8 cellular contexts compared by ENCODE assay signal in the genomic region with DNA sequence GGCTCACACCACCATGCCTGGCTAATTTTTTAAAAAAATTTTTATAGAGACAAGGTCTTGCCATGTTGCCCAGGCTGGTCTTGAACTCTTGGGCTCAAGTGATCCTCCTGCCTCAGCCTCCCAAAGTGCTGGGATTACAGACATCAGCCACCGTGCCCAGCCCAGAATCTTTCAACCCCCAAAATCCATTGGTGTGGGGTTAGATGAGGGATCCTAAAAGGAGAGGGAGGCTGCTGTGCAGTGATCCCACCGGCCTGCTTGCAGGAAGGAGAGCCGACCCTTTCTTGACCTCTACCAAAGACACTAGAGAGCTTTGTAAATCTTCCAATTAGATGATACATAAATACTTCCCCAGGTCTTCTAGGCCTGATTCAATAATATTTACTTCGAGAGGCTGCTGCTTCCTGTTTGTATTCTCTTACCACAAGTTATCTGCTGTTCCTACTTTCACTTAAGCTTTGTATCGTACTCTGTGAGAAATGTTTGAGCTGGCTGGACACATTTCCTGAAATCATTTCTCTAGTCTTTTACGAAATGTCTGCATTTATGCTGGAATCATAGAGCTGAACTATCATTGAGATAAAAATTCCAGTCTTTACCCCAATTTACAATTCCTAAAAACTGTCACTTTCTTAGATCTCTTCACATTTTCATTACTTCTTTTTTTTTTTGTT. TPM values are rescaled to one million over a fixed set of nuclear protein-coding genes. Genes with fewer than 3 reads are reported as not detected.
DNase-seq lines count a peak whose midpoint lies in the region; ATAC-seq and TF ChIP-seq lines count a peak whose summit lies in the region.

No MANE protein-coding gene starts in this region.

- no peak overlapping the region for H4K8ac ChIP-seq in H9 (replicated peaks; ENCODE audit: insufficient read length, low read depth, low read length)

- peak overlapping the region; percentile 84 for H3K4me2 ChIP-seq in fibroblast of lung (ENCODE audit: extremely low read depth, insufficient read depth, low read length)
- H3K4me2 ChIP-seq in skeletal muscle satellite cell (ENCODE audit: low read length), result peak overlapping the region; percentile 0
- H3K4me2 ChIP-seq in H9 (ENCODE audit: insufficient read depth, insufficient read length, low read length), result no peak overlapping the region
- no peak overlapping the region for H3K4me2 ChIP-seq in GM23338

- H3K4me1 ChIP-seq in RWPE2 (ENCODE audit: insufficient read depth, poor library complexity, severe bottlenecking), result peaks cover 12% of the 10 kb centered on the region
- no peaks in the 10 kb centered on the region for H3K4me1 ChIP-seq in fibroblast of lung (ENCODE audit: control insufficient read depth, extremely low read depth, insufficient read depth, low read length)
- H3K4me1 ChIP-seq in skeletal muscle satellite cell (ENCODE audit: control insufficient read depth, insufficient read depth, low read length), result peaks cover 11% of the 10 kb centered on the region
- H3K4me1 ChIP-seq in H9 (ENCODE audit: insufficient read depth, low read length), result no peaks in the 10 kb centered on the region
- no peaks in the 10 kb centered on the region for H3K4me1 ChIP-seq in GM23338 (ENCODE audit: insufficient read depth)

- H3K27ac Mint-ChIP-seq in H9 (no peak overlapping the region), GM23338 (no peak overlapping the region)

- no peak overlapping the region for H2AK5ac ChIP-seq in H9 (ENCODE audit: insufficient read length, low read length)

- TF ChIP-seq CTCF in RWPE2 (IDR thresholded peaks at IDR 0.05; ENCODE audit: poor library complexity, severe bottlenecking) (no peak), fibroblast of lung (conservative IDR thresholded peaks at IDR 0.05 in 1 of 2, IDR thresholded peaks at IDR 0.05 in 1 of 2; ENCODE audit: low read depth in 1 of 2, low read length in 2 of 2) (no peak), H9 (conservative IDR thresholded peaks at IDR 0.05) (no peak), GM23338 (conservative IDR thresholded peaks at IDR 0.05; ENCODE audit: low read depth in 2 of 2) (no peak)

- H2AFZ ChIP-seq in fibroblast of lung (ENCODE audit: low read length), result peak overlapping the region; percentile 75
- H2AFZ ChIP-seq in H9 (ENCODE audit: low read length), result no peak overlapping the region
- no peak overlapping the region for H2AFZ ChIP-seq in GM23338

- H3K4me1 Mint-ChIP-seq in H9, result peaks cover 8 to 10% of the 10 kb centered on the region in 2 experiments
- peaks cover 6% of the 10 kb centered on the region; the same call in 2 of the 3 replicates for H3K4me1 Mint-ChIP-seq in GM23338

- H3K23ac ChIP-seq in H9 (ENCODE audit: insufficient read length, low read depth, low read length), result no peak overlapping the region

- no peak overlapping the region for H3T11ph ChIP-seq in H9 (ENCODE audit: low read length)

- no peak overlapping the region for H4K91ac ChIP-seq in H9 (ENCODE audit: insufficient read length, low read depth, low read length)

- H2BK20ac ChIP-seq in H9 (ENCODE audit: low read depth, low read length, poor library complexity, severe bottlenecking), result no peak overlapping the region

- no peaks in the 10 kb centered on the region for H3K23me2 ChIP-seq in H9 (ENCODE audit: insufficient read length, low read depth, low read length, poor library complexity, severe bottlenecking)

- H4K20me1 ChIP-seq in fibroblast of lung (ENCODE audit: control insufficient read depth, extremely low read depth, insufficient read depth, low read length) (no peaks in the 10 kb centered on the region), H9 (ENCODE audit: control insufficient read depth, insufficient read depth, insufficient read length) (no peaks in the 10 kb centered on the region), GM23338 (replicated peaks; ENCODE audit: insufficient read depth) (no peaks in the 10 kb centered on the region; the same call in 1 of the 2 replicates)

- H3K27ac ChIP-seq in RWPE2 (ENCODE audit: poor library complexity, severe bottlenecking), result peak overlapping the region; percentile 30
- H3K27ac ChIP-seq in fibroblast of lung (ENCODE audit: insufficient read depth, low read length), result peak overlapping the region; percentile 61
- H3K27ac ChIP-seq in H9 (ENCODE audit: insufficient read length, low read depth, low read length), result no peak overlapping the region
- H3K27ac ChIP-seq in GM23338 (ENCODE audit: low read depth), result no peak overlapping the region

- H3K18ac ChIP-seq in H9 (ENCODE audit: insufficient read length, low read depth, low read length), result no peak overlapping the region

- H3K4me3 ChIP-seq in RWPE2 (ENCODE audit: severe bottlenecking), result no peak overlapping the region
- H3K4me3 ChIP-seq in fibroblast of lung (replicated peaks in 1 of 4; ENCODE audit: control extremely low read depth in 1 of 4, insufficient read depth in 1 of 4, low read depth in 3 of 4, low read length in 4 of 4), result no peak overlapping the region
- H3K4me3 ChIP-seq in skeletal muscle satellite cell (ENCODE audit: low read length), result no peak overlapping the region
- no peak overlapping the region for H3K4me3 ChIP-seq in GM23338

- peaks cover 77% of the 10 kb centered on the region for H3K27me3 Mint-ChIP-seq in H9 (ENCODE audit: low read depth)
- peaks cover 30% of the 10 kb centered on the region for H3K27me3 Mint-ChIP-seq in GM23338 (ENCODE audit: insufficient read depth, low read depth, poor library complexity)

- no peak overlapping the region for H3K14ac ChIP-seq in H9 (ENCODE audit: insufficient read depth, low read length)

- H2BK12ac ChIP-seq in H9 (ENCODE audit: insufficient read length, low read depth, low read length), result no peak overlapping the region

- no peak overlapping the region for H2BK15ac ChIP-seq in H9 (ENCODE audit: low read depth, low read length)

- H3K36me3 ChIP-seq in RWPE2 (ENCODE audit: low read depth) (no peaks in the 10 kb centered on the region), fibroblast of lung (ENCODE audit: control insufficient read depth, insufficient read depth, low read length) (no peaks in the 10 kb centered on the region), skeletal muscle satellite cell (ENCODE audit: insufficient read depth, low read length) (no peaks in the 10 kb centered on the region), GM23338 (ENCODE audit: insufficient read depth) (no peaks in the 10 kb centered on the region)

- DNase-seq in GM19238 (ENCODE audit: insufficient read length, low spot score) (peak; percentile 52), RWPE2 (ENCODE audit: low spot score) (no peak), fibroblast of lung (ENCODE audit: low read depth in 2 of 2) (peak; percentile 62 to 70), H9 (no peak), GM23338 (ENCODE audit: low spot score) (no peak)

- no peak overlapping the region for H3K4ac ChIP-seq in H9 (ENCODE audit: low read depth, low read length)

- H3K9me2 ChIP-seq in GM23338 (ENCODE audit: insufficient read depth), result no peaks in the 10 kb centered on the region

- H3K79me2 ChIP-seq in fibroblast of lung (ENCODE audit: control insufficient read depth, insufficient read depth, low read length), result no peaks in the 10 kb centered on the region
- no peaks in the 10 kb centered on the region for H3K79me2 ChIP-seq in H9 (ENCODE audit: insufficient read depth, low read length)
- H3K79me2 ChIP-seq in GM23338 (replicated peaks; ENCODE audit: insufficient read depth), result no peaks in the 10 kb centered on the region

- no peak overlapping the region for H2BK120ac ChIP-seq in H9 (ENCODE audit: low read depth, low read length, poor library complexity, severe bottlenecking)

- H3K56ac ChIP-seq in H9 (ENCODE audit: insufficient read length, low read depth, low read length), result no peak overlapping the region

- no peak overlapping the region for H2BK5ac ChIP-seq in H9 (ENCODE audit: insufficient read length, low read length)

- no peak overlapping the region for H4K5ac ChIP-seq in H9 (ENCODE audit: insufficient read length, low read depth, low read length)

- ATAC-seq in RWPE2 (ENCODE audit: low read depth) (no peak), HG02588 (IDR thresholded peaks at IDR 0.05; ENCODE audit: unreplicated experiment) (no peak), GM21360 (IDR thresholded peaks at IDR 0.05; ENCODE audit: unreplicated experiment) (no peak), GM23338 (no peak)

- H3K36me3 Mint-ChIP-seq in H9 (ENCODE audit: insufficient read depth in 1 of 3, low read depth in 3 of 3) (no peaks in the 10 kb centered on the region), GM23338 (ENCODE audit: low read depth) (no peaks in the 10 kb centered on the region)

- H3F3A ChIP-seq in GM23338 (replicated peaks; ENCODE audit: low read depth), result no peaks in the 10 kb centered on the region

- H3K9ac ChIP-seq in fibroblast of lung (ENCODE audit: insufficient read depth, low read length) (peak overlapping the region; percentile 13), skeletal muscle satellite cell (ENCODE audit: low read depth, low read length) (no peak overlapping the region), H9 (ENCODE audit: extremely low read depth, insufficient read length, low read length) (no peak overlapping the region)

- H3K9me3 Mint-ChIP-seq in H9, result no peaks in the 10 kb centered on the region
- no peaks in the 10 kb centered on the region; the same call in 2 of the 3 replicates for H3K9me3 Mint-ChIP-seq in GM23338

- H3K27me3 ChIP-seq in RWPE2 (ENCODE audit: insufficient read depth, poor library complexity, severe bottlenecking), result no peaks in the 10 kb centered on the region
- H3K27me3 ChIP-seq in fibroblast of lung (ENCODE audit: control insufficient read depth, insufficient read depth, low read length), result no peaks in the 10 kb centered on the region
- no peaks in the 10 kb centered on the region for H3K27me3 ChIP-seq in skeletal muscle satellite cell (ENCODE audit: control insufficient read depth, insufficient read depth, low read length)
- peaks cover 16% of the 10 kb centered on the region; the same call in 1 of the 2 replicates for H3K27me3 ChIP-seq in H9 (ENCODE audit: insufficient read depth, low read length)
- H3K27me3 ChIP-seq in GM23338 (ENCODE audit: insufficient read depth), result peaks cover 32% of the 10 kb centered on the region

- WGBS in H9 (ENCODE audit: extremely low coverage, insufficient read length, low lambda C conversion rate), result no CpG with 5 or more reads among the region's 6 CpGs

- no peaks in the 10 kb centered on the region for H3K79me1 ChIP-seq in H9 (ENCODE audit: insufficient read depth, low read depth, low read length, poor library complexity, severe bottlenecking)

- H3K9me3 ChIP-seq in RWPE2 (ENCODE audit: severe bottlenecking) (no peaks in the 10 kb centered on the region), fibroblast of lung (ENCODE audit: control insufficient read depth, insufficient read depth, low read depth, low read length) (no peaks in the 10 kb centered on the region), skeletal muscle satellite cell (replicated peaks; ENCODE audit: low read length) (no peaks in the 10 kb centered on the region), H9 (ENCODE audit: control insufficient read depth, low read depth, low read length) (no peaks in the 10 kb centered on the region)

- H3K4me3 Mint-ChIP-seq in H9 (no peak overlapping the region), GM23338 (no peak overlapping the region)

RNA-seq across cellular contexts. Expression of a gene that starts 49.3 kb away (rescaled TPM):
- total RNA-seq in fibroblast of lung (42.9 and 43.3 TPM in 2 replicates), H9 (2021) (42.9 and 43.5 TPM in 2 replicates)
- polyA plus RNA-seq in fibroblast of lung (34.2 and 102 TPM in 2 replicates), GM23338 (2016; fragmentation: Nextera tagmentation; extraction: Ambion mirVana) (21.2 and 23.3 TPM in 2 replicates)
- 44.9 and 125 TPM in 2 replicates for polyA plus RNA-seq in fibroblast of lung (2012)
- 8.1 and 14.4 TPM in 2 replicates for polyA minus RNA-seq in fibroblast of lung (ENCODE audit: low replicate concordance)
- 18.5 and 35.2 TPM in 2 replicates for total RNA-seq in skeletal muscle satellite cell (2012; rRNA removed)
- total RNA-seq in GM23338 (2014; rRNA removed; shearing (Covaris generic)), result 14.1 and 19.9 TPM in 2 replicates

RNA-seq across cellular contexts. Expression of a gene that starts 51.2 kb away (rescaled TPM):
- total RNA-seq in fibroblast of lung (136 and 180 TPM in 2 replicates), H9 (2021) (107 and 111 TPM in 2 replicates)
- polyA plus RNA-seq in fibroblast of lung (301 TPM in 2 replicates), GM23338 (2016; fragmentation: Nextera tagmentation; extraction: Ambion mirVana) (72.2 and 75.1 TPM in 2 replicates)
- 219 and 223 TPM in 2 replicates for polyA plus RNA-seq in fibroblast of lung (2012)
- 145 and 206 TPM in 2 replicates for polyA minus RNA-seq in fibroblast of lung (ENCODE audit: low replicate concordance)
- total RNA-seq in skeletal muscle satellite cell (2012; rRNA removed), result 71.9 and 75.3 TPM in 2 replicates
- total RNA-seq in GM23338 (2014; rRNA removed; shearing (Covaris generic)), result 70.4 and 94.5 TPM in 2 replicates

Comparison
In these comparisons a context has a peak if more than half of its experiments do, and no peak if none do; other contexts are left out.
1. DNase-seq: peak in GM19238 (single experiment) and fibroblast of lung (2 of 2); none in RWPE2 (single experiment), H9 (single experiment) and GM23338 (single experiment).
2. H3K27ac ChIP-seq: peak in RWPE2 (single experiment) and fibroblast of lung (single experiment); none in H9 (single experiment) and GM23338 (single experiment).
3. H3K4me2 ChIP-seq: peak in fibroblast of lung (single experiment) and skeletal muscle satellite cell (single experiment); none in H9 (single experiment) and GM23338 (single experiment).